In genomic region chr9:114756920-114757319, GRCh38 we compare ENCODE assay signal across 17 cellular contexts.
"Had no signal": no experiment of that assay in that cellular context is flagged by ENCODE, and none has a peak within 500 bp of the region (broad histone marks: within the 10 kb centered on the region; RNA-seq: fewer than 3 reads in every experiment).

No MANE protein-coding gene starts in this region.

- H3K27me3 Mint-ChIP-seq: activated B cell treated with CpG ODN at 0.5 μM for 24 hours; activated CD4-positive, alpha-beta T cell treated with anti-CD3 and anti-CD28 coated beads for 36 hours had no signal

- H3K27ac Mint-ChIP-seq: activated CD4-positive, alpha-beta T cell treated with anti-CD3 and anti-CD28 coated beads for 36 hours; progenitor cell of endocrine pancreas; T-helper 2 cell treated with Interferon-gamma antibody and Interleukin-4, amounts not matched to agents 5 μg/mL and 100 μg/mL, for 36 hours had no signal

- H3K4me3 Mint-ChIP-seq: activated B cell treated with CpG ODN at 0.5 μM for 24 hours; activated CD4-positive, alpha-beta T cell treated with anti-CD3 and anti-CD28 coated beads for 36 hours; T-helper 2 cell treated with Interferon-gamma antibody and Interleukin-4, amounts not matched to agents 5 μg/mL and 100 μg/mL, for 36 hours had no signal

- DNase-seq: activated B cell treated with CpG ODN at 0.5 μM for 24 hours; activated CD4-positive, alpha-beta T cell treated with anti-CD3 and anti-CD28 coated beads for 36 hours; activated CD8-positive, alpha-beta memory T cell treated with anti-CD3 and anti-CD28 coated beads for 24 hours; activated gamma-delta T cell treated with Interleukin-2 at 50 U/mL for 16 hours; amygdala; caudate nucleus; kidney; left colon; mammary epithelial cell; ovary; right lobe of liver; stimulated activated CD4-positive, alpha-beta T cell treated with anti-CD3 and anti-CD28 coated beads, Interleukin-2, amount 100 ng/mL, for 48 hours; T-helper 1 cell; tibial artery had no signal

- ATAC-seq: activated CD4-positive, alpha-beta T cell treated with anti-CD3 and anti-CD28 coated beads for 36 hours; gastroesophageal sphincter; left colon; right lobe of liver had no signal

- H3K9me3 Mint-ChIP-seq: activated B cell treated with CpG ODN at 0.5 μM for 24 hours; T-helper 2 cell treated with Interferon-gamma antibody and Interleukin-4, amounts not matched to agents 5 μg/mL and 100 μg/mL, for 36 hours had no signal
